8 cellular contexts compared by ENCODE assay signal in the genomic region with DNA sequence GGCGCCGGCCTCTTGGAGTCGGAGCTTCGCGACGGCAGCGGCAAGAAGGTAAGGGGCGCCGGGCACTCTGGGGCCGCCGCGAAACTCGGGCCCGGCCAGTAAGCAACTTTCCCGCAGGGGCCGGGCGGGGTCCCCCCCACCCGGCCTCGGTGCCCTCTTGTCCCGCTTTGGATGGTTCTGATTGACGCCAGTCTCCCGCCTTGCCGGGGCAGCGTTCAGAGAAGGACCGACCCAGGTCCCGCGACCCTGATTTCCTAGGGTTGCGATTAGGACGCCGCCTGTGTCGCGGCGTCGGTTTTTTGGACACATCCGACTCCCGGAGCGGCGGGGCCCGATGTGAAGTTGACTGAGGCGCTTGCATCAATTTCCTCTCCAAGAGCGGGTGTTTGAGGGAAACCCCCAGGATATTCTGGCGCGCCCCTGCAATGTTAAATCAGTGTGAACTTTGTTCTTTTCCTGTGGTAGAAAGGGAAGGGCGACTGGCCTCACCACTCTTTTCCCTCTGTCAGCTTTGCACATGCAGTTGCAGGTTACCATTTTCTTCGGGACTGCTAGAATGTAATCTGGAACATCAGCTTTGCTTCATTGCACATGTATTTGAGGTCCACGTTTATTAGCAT. TPM values are rescaled to one million over a fixed set of nuclear protein-coding genes. Genes with fewer than 3 reads are reported as not detected.
DNase-seq lines count a peak whose midpoint lies in the region; ATAC-seq and TF ChIP-seq lines count a peak whose summit lies in the region.

No MANE protein-coding gene starts in this region.

- TF ChIP-seq POLR2A in NB4 (IDR thresholded peaks at IDR 0.05; ENCODE audit: extremely low read depth, insufficient read length) (no peak), transverse colon (IDR thresholded peaks at IDR 0.05) (peak; percentile 74)

- intact Hi-C loops in transverse colon (cut with DNase I; ENCODE audit: low total_unique reads), result loop anchor here (2.0 kb wide), 1 partner anchor 60 kb away; no protein-coding TSS in a partner anchor

- peak overlapping the region; percentile 88 for H3K4me3 Mint-ChIP-seq in osteocyte (ENCODE audit: unreplicated experiment)

- no peaks in the 10 kb centered on the region for H3K36me3 Mint-ChIP-seq in osteocyte (ENCODE audit: unreplicated experiment)

- H3K4me1 Mint-ChIP-seq in osteocyte (ENCODE audit: unreplicated experiment), result peaks cover 27% of the 10 kb centered on the region

- no peaks in the 10 kb centered on the region for H3K9me3 ChIP-seq in transverse colon

- H3K4me3 ChIP-seq in NB4 (ENCODE audit: low read depth, low read length) (peak overlapping the region; percentile 54), transverse colon (peak overlapping the region; percentile 89 to 96 (median 93))

- no peak for TF ChIP-seq EP300 in transverse colon (IDR thresholded peaks at IDR 0.05; ENCODE audit: low read depth)

- H3K27me3 ChIP-seq in foreskin keratinocyte (peaks cover 3% of the 10 kb centered on the region), transverse colon (no peaks in the 10 kb centered on the region)

- no peaks in the 10 kb centered on the region for H3K36me3 ChIP-seq in transverse colon

- WGBS in transverse colon (ENCODE audit: low coverage in 1 of 2), 2 donors, result 1 to 4% methylated on average over 5 to 46 of the region's 46 CpGs

- peak; percentile 44 for DNase-seq in GF-D8 (lab: John Stamatoyannopoulos, UW)
- peak; percentile 68 for DNase-seq in NB4 (ENCODE audit: low read depth)
- peak; percentile 22 to 36 for DNase-seq in activated T-helper 1 cell treated with anti-CD3 and anti-CD28 coated beads, Interleukin-2, amount 50 U/mL, for 16 hours (ENCODE audit: low read depth in 1 of 2, low spot score in 1 of 2)
- peak in 1 of 2 donors; percentile 22 for DNase-seq in foreskin keratinocyte
- DNase-seq in osteocyte (ENCODE audit: extremely low spot score, unreplicated experiment), result no peak
- DNase-seq in transverse colon, result peak; percentile 70
- no peak for DNase-seq in SIG-M5 treated with dmso at 0.1 percent for 504 hours (lab: John Stamatoyannopoulos, UW; ENCODE audit: unreplicated experiment)
- no peak for DNase-seq in NCI-H2029 (lab: John Stamatoyannopoulos, UW)

- peak overlapping the region; percentile 53 for H3K27ac Mint-ChIP-seq in osteocyte (ENCODE audit: unreplicated experiment)

- ATAC-seq in foreskin keratinocyte, result no peak

- peak overlapping the region; percentile 71 for H3K27ac ChIP-seq in foreskin keratinocyte
- H3K27ac ChIP-seq in transverse colon, result peak overlapping the region; percentile 97 to 98 (median 97)

- H3K4me1 ChIP-seq in foreskin keratinocyte (no peaks in the 10 kb centered on the region), transverse colon (peaks cover 3 to 57% (median 38%) of the 10 kb centered on the region in 4 donors)

- H3K27me3 Mint-ChIP-seq in osteocyte (ENCODE audit: unreplicated experiment), result no peaks in the 10 kb centered on the region

- TF ChIP-seq CTCF in NB4 (IDR thresholded peaks at IDR 0.05; ENCODE audit: low read depth, low read length), result no peak
- no peak for TF ChIP-seq CTCF in foreskin keratinocyte (conservative IDR thresholded peaks at IDR 0.05)
- no peak for TF ChIP-seq CTCF in osteocyte (IDR thresholded peaks at IDR 0.05)
- no peak for TF ChIP-seq CTCF in transverse colon (IDR thresholded peaks at IDR 0.05)

- H3K9me3 Mint-ChIP-seq in osteocyte (ENCODE audit: unreplicated experiment), result no peaks in the 10 kb centered on the region

- in situ Hi-C loops in transverse colon (cut with MboI; ENCODE audit: low pct_ligation_motif_present in 1 of 4, low pct_unique_long_range_greater_than_20kb in 1 of 4, low sequenced_read_pairs in 3 of 4), result no loop called here

RNA-seq across cellular contexts. Expression of gene PDE8A, which starts 0.8 kb away (rescaled TPM):
- total RNA-seq in foreskin keratinocyte (11.7 and 12.1 TPM in 2 replicates), osteocyte (23.7 and 24.0 TPM in 2 replicates), transverse colon (100 to 1,000 TPM; 115 to 188 (median 165) TPM)
- polyA plus RNA-seq in foreskin keratinocyte, result 5.2 and 6.2 TPM in 2 replicates

Comparison
In these comparisons a context has a peak if more than half of its experiments do, and no peak if none do; other contexts are left out.
1. DNase-seq: peak in GF-D8 (single experiment), NB4 (single experiment), activated T-helper 1 cell treated with anti-CD3 and anti-CD28 coated beads, Interleukin-2, amount 50 U/mL, for 16 hours (2 of 2) and transverse colon (single experiment); none in osteocyte (single experiment), SIG-M5 treated with dmso at 0.1 percent for 504 hours (single experiment) and NCI-H2029 (single experiment).